Comparison of ENCODE assay signal across 1 cellular context in the genomic region with DNA sequence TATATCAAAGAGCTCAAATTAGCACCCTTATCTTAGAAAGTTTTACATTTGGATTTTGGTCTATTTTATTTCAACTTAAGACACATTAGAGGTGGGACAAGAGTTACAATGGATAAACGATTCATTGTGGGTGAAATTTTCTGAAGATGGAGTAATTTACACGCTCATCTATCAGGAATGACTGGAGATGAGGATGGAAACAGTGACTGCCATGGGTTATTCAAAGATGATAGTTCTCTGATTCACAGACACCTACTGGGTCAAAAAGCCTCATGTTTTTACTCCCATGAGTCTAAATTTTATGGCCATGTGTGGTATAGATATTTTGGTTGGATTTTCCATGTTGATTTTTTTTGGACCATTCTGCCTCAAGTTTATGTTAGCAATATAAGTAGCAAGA.
TF ChIP-seq lines count a peak whose summit lies in the region.

No MANE protein-coding gene starts in this region.

TF ChIP-seq in SK-N-SH treated with all-trans-retinoic acid at 6 μM for 48 hours, 23 proteins besides CTCF, POLR2A, EP300 and RAD21 (continued from another document):
- TF ChIP-seq, protein P1, sequence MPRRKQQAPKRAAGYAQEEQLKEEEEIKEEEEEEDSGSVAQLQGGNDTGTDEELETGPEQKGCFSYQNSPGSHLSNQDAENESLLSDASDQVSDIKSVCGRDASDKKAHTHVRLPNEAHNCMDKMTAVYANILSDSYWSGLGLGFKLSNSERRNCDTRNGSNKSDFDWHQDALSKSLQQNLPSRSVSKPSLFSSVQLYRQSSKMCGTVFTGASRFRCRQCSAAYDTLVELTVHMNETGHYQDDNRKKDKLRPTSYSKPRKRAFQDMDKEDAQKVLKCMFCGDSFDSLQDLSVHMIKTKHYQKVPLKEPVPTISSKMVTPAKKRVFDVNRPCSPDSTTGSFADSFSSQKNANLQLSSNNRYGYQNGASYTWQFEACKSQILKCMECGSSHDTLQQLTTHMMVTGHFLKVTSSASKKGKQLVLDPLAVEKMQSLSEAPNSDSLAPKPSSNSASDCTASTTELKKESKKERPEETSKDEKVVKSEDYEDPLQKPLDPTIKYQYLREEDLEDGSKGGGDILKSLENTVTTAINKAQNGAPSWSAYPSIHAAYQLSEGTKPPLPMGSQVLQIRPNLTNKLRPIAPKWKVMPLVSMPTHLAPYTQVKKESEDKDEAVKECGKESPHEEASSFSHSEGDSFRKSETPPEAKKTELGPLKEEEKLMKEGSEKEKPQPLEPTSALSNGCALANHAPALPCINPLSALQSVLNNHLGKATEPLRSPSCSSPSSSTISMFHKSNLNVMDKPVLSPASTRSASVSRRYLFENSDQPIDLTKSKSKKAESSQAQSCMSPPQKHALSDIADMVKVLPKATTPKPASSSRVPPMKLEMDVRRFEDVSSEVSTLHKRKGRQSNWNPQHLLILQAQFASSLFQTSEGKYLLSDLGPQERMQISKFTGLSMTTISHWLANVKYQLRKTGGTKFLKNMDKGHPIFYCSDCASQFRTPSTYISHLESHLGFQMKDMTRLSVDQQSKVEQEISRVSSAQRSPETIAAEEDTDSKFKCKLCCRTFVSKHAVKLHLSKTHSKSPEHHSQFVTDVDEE (CRISPR knock-in tag; IDR thresholded peaks at IDR 0.05), result no peak
- TF ChIP-seq ARNTL (CRISPR knock-in tag; IDR thresholded peaks at IDR 0.05; ENCODE audit: borderline replicate concordance, low read depth) (no peak), ESRRG (CRISPR knock-in tag; IDR thresholded peaks at IDR 0.05) (no peak)
